6 cellular contexts compared by ENCODE assay signal in the genomic region with DNA sequence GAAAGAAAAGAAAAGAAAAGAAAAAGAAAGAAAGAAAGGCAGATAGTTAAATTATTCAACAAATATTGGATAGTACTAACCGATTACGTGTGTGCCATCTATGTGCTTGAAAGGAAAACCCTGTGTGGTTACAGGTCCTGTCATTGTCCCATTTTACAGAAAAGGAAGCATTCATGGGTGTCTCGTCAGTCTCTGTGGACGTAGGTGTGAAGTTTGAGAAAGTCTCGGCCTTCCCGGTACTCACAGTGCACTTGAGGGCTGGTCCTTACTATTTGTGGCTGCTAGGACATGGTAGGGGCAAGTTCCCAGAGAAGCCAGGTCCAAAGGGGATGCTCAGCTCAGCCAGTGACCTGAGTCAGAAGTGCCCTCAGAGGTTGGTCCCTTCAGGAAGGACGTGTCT. TPM values are rescaled to one million over a fixed set of nuclear protein-coding genes. Genes with fewer than 3 reads are reported as not detected.
"Had no signal": no experiment of that assay in that cellular context is flagged by ENCODE, and none has a peak within 500 bp of the region (broad histone marks: within the 10 kb centered on the region; RNA-seq: fewer than 3 reads in every experiment).

No MANE protein-coding gene starts in this region.

- H3K9me3 Mint-ChIP-seq: GM23338, H9 had no signal

- ATAC-seq: GM23338, K562 had no signal

- H3K4me1 Mint-ChIP-seq: H9 had no signal

- DNase-seq: H9, HCEC 1CT, IMR-90 had no signal

- H3K27ac Mint-ChIP-seq: GM23338, H9 had no signal

- H3K4me3 Mint-ChIP-seq: GM23338, H9 had no signal

RNA-seq across cellular contexts. Expression of a gene that starts 43.3 kb away (rescaled TPM):
- total RNA-seq: HT1080, IMR-90, K562 had no signal
- polyA plus RNA-seq: IMR-90, K562 had no signal
